25 cellular contexts compared by ENCODE assay signal in genomic region chr4:157741642-157742041, GRCh38.
DNase-seq lines count a peak whose midpoint lies in the region; ATAC-seq and TF ChIP-seq lines count a peak whose summit lies in the region.
"Had no signal": no experiment of that assay in that cellular context is flagged by ENCODE, and none has a peak within 500 bp of the region (broad histone marks: within the 10 kb centered on the region; RNA-seq: fewer than 3 reads in every experiment).

No MANE protein-coding gene starts in this region.

- H3K9ac ChIP-seq in KMS-11: no peak overlapping the region
- H3K9ac ChIP-seq: BLaER1 had no signal

- H3K9me3 Mint-ChIP-seq in CD4-positive, alpha-beta memory T cell: peaks cover 0 to 10% (median 6%) of the 10 kb centered on the region in 8 donors

- ATAC-seq in SK-N-SH treated with all-trans-retinoic acid at 6 μM for 48 hours: no peak

- POLR2A ChIA-PET in CD4-positive, alpha-beta memory T cell (lab: Charles Lee; ENCODE audit: partially characterized antibody): no interaction called here

- H3K4me1 ChIP-seq in KMS-11 (ENCODE audit: low read depth, poor library complexity, severe bottlenecking): peaks cover 17% of the 10 kb centered on the region
- H3K4me1 ChIP-seq in CD4-positive, alpha-beta memory T cell (ENCODE audit: insufficient read depth, low read length): no peaks in the 10 kb centered on the region
- H3K4me1 ChIP-seq: BLaER1, SJSA1 had no signal

- no peaks in the 10 kb centered on the region; the same call in 1 of the 2 replicates for H3K36me3 ChIP-seq in KMS-11 (ENCODE audit: insufficient read depth)
- no peaks in the 10 kb centered on the region for H3K36me3 ChIP-seq in CD4-positive, alpha-beta memory T cell (ENCODE audit: insufficient read depth, low read length)
- H3K36me3 ChIP-seq: BLaER1, MG63, SJSA1 had no signal

- no peak overlapping the region for H3K27ac Mint-ChIP-seq in CD4-positive, alpha-beta memory T cell
- H3K27ac Mint-ChIP-seq: CD4-positive, CD25-positive, alpha-beta regulatory T cell had no signal

- TF ChIP-seq CTCF in KMS-11 (conservative IDR thresholded peaks at IDR 0.05; ENCODE audit: low read depth, low read length) (no peak), fibroblast of mammary gland (conservative IDR thresholded peaks at IDR 0.05; ENCODE audit: control insufficient read depth, insufficient read depth, low read depth, low read length) (no peak), GM10266 (IDR thresholded peaks at IDR 0.05; ENCODE audit: control insufficient read depth, insufficient read depth, low read depth, missing control alignments) (no peak)

- H3K27me3 Mint-ChIP-seq in CD4-positive, alpha-beta memory T cell: no peaks in the 10 kb centered on the region
- H3K27me3 Mint-ChIP-seq: CD4-positive, CD25-positive, alpha-beta regulatory T cell had no signal

- H3K4me2 ChIP-seq in KMS-11: peak overlapping the region; percentile 10; the same call in 1 of the 2 replicates
- H3K4me2 ChIP-seq: BLaER1, PC-9 had no signal

- H3K36me3 Mint-ChIP-seq in CD4-positive, alpha-beta memory T cell: no peaks in the 10 kb centered on the region
- H3K36me3 Mint-ChIP-seq: CD4-positive, CD25-positive, alpha-beta regulatory T cell had no signal

- no peak overlapping the region for H3K27ac ChIP-seq in KMS-11
- no peak overlapping the region for H3K27ac ChIP-seq in CD4-positive, alpha-beta memory T cell (ENCODE audit: low read depth, low read length)
- H3K27ac ChIP-seq: BLaER1, PC-9, SJSA1 had no signal

- no peaks in the 10 kb centered on the region for H3K9me3 ChIP-seq in CD4-positive, alpha-beta memory T cell (ENCODE audit: control insufficient read depth in 1 of 2, low read length in 2 of 2)
- H3K9me3 ChIP-seq: BLaER1, MG63, SJSA1 had no signal

- no peaks in the 10 kb centered on the region for H3K79me2 ChIP-seq in KMS-11 (ENCODE audit: insufficient read depth, low read depth)

- H3K4me3 ChIP-seq in KMS-11 (IDR thresholded peaks at IDR 0.05; ENCODE audit: insufficient read depth, low read depth, low read length) (no peak overlapping the region), fibroblast of mammary gland (ENCODE audit: control insufficient read depth, low read depth, low read length) (no peak overlapping the region)
- no peak overlapping the region for H3K4me3 ChIP-seq in CD4-positive, alpha-beta memory T cell (ENCODE audit: low read length in 2 of 2)
- H3K4me3 ChIP-seq: BLaER1, MG63, PC-9, SJSA1 had no signal

- no peaks in the 10 kb centered on the region for H3K4me1 Mint-ChIP-seq in CD4-positive, alpha-beta memory T cell

- H2AFZ ChIP-seq in KMS-11 (ENCODE audit: low read depth): no peak overlapping the region
- H2AFZ ChIP-seq: PC-9 had no signal

- intact Hi-C loops in CD4-positive, alpha-beta memory T cell (cut with micrococcal nuclease): no loop called here

- H4K20me1 ChIP-seq in KMS-11 (ENCODE audit: insufficient read depth): no peaks in the 10 kb centered on the region
- H4K20me1 ChIP-seq: BLaER1 had no signal

- H3K27me3 ChIP-seq in KMS-11 (ENCODE audit: insufficient read depth, low read depth): no peaks in the 10 kb centered on the region
- H3K27me3 ChIP-seq in CD4-positive, alpha-beta memory T cell (ENCODE audit: insufficient read depth, low read length): no peaks in the 10 kb centered on the region
- H3K27me3 ChIP-seq: BLaER1, MG63, SJSA1 had no signal

- no peak overlapping the region for H3K4me3 Mint-ChIP-seq in CD4-positive, alpha-beta memory T cell
- H3K4me3 Mint-ChIP-seq: CD4-positive, CD25-positive, alpha-beta regulatory T cell had no signal

- DNase-seq in Daoy (ENCODE audit: low read depth) (peak; percentile 3), fibroblast of mammary gland (ENCODE audit: low read depth) (peak; percentile 1), GM10266 (ENCODE audit: extremely low spot score) (no peak), NCI-H82 treated with DMSO at 0.1 percent for 48 hours (lab: John Stamatoyannopoulos, UW; ENCODE audit: unreplicated experiment) (no peak)
- DNase-seq in activated T-cell treated with anti-CD3 and anti-CD28 coated beads, Interleukin-2, amount 50 U/mL, for 48 hours: no peak
- DNase-seq in CD4-positive, alpha-beta memory T cell: no peak
- DNase-seq: CD4-positive, CD25-positive, alpha-beta regulatory T cell; GDM1; Kasumi-1; MG63; NCI-H1694 treated with DMSO at 0.1 percent for 48 hours; NCI-H2081; NCI-H2171; NCI-H345; NCI-H510A treated with DMSO at 0.1 percent for 48 hours; NCI-H748 treated with DMSO at 0.1 percent for 48 hours; NK-92 treated with Interleukin-12 subunit alpha and Interleukin-12 subunit beta, amount 100 ng/mL, for 24 hours; PC-9; Right ventricle myocardium superior; RPMI8226; T-helper 1 cell had no signal

- CTCF ChIA-PET in CD4-positive, alpha-beta memory T cell (lab: Charles Lee; ENCODE audit: partially characterized antibody): no interaction called here

TF ChIP-seq in SK-N-SH treated with all-trans-retinoic acid at 6 μM for 48 hours, 23 proteins besides CTCF, POLR2A, EP300 and RAD21:
- no peak for TF ChIP-seq SNAI2 (CRISPR knock-in tag; IDR thresholded peaks at IDR 0.05)
- TF ChIP-seq ZNF70 (CRISPR knock-in tag; IDR thresholded peaks at IDR 0.05): no peak
- peak; percentile 23 for TF ChIP-seq ISL1 (CRISPR knock-in tag; IDR thresholded peaks at IDR 0.05)
- TF ChIP-seq TOX (CRISPR knock-in tag; IDR thresholded peaks at IDR 0.05; ENCODE audit: borderline replicate concordance): no peak
- TF ChIP-seq POU6F1 (CRISPR knock-in tag; IDR thresholded peaks at IDR 0.05; ENCODE audit: borderline replicate concordance, low read depth): no peak
- no peak for TF ChIP-seq TSHZ2 (CRISPR knock-in tag; IDR thresholded peaks at IDR 0.05)
- TF ChIP-seq PATZ1 (CRISPR knock-in tag; IDR thresholded peaks at IDR 0.05; ENCODE audit: borderline replicate concordance): no peak
- no peak for TF ChIP-seq OSR1 (CRISPR knock-in tag; IDR thresholded peaks at IDR 0.05)
TF ChIP-seq in SK-N-SH treated with all-trans-retinoic acid at 6 μM for 48 hours: peak in this region for 1.

Comparison
In these comparisons a context has a peak if more than half of its experiments do, and no peak if none do; other contexts are left out.
1. DNase-seq: peak in Daoy (single experiment) and fibroblast of mammary gland (single experiment); none in GM10266 (single experiment), activated T-cell treated with anti-CD3 and anti-CD28 coated beads, Interleukin-2, amount 50 U/mL, for 48 hours (0 of 2), CD4-positive, alpha-beta memory T cell (0 of 5) and NCI-H82 treated with DMSO at 0.1 percent for 48 hours (single experiment).